Comparison of ENCODE assay signal across 8 cellular contexts in genomic region chr11:115502636-115503082, GRCh38. TPM values are rescaled to one million over a fixed set of nuclear protein-coding genes. Genes with fewer than 3 reads are reported as not detected.
A peak's percentile ranks its signal among the peaks of the same experiment; 100 is the strongest.
DNase-seq lines count a peak whose midpoint lies in the region; ATAC-seq lines count a peak whose summit lies in the region.

No MANE protein-coding gene starts in this region.

- H3K4me3 ChIP-seq in iPS DF 6.9 (ENCODE audit: low read length) (peak overlapping the region; percentile 68; the same call in 1 of the 2 replicates), skeletal muscle tissue (ENCODE audit: low read length in 3 of 3) (peak overlapping the region; percentile 59 to 93 (median 86))

- H3K27ac ChIP-seq in iPS DF 6.9 (ENCODE audit: low read length) (no peak overlapping the region), skeletal muscle tissue (ENCODE audit: low read depth, low read length) (peak overlapping the region; percentile 42)

- peak overlapping the region; percentile 71 to 87 (median 72) for H3K9ac ChIP-seq in skeletal muscle tissue (ENCODE audit: low read depth in 1 of 3, low read length in 3 of 3)

- H3K36me3 ChIP-seq in iPS DF 6.9 (ENCODE audit: control insufficient read depth, insufficient read depth, low read length) (no peaks in the 10 kb centered on the region), skeletal muscle tissue (ENCODE audit: control insufficient read depth in 3 of 3, insufficient read depth in 3 of 3, low read length in 3 of 3) (no peaks in the 10 kb centered on the region)

- H3K9me3 ChIP-seq in iPS DF 6.9 (ENCODE audit: control insufficient read depth, insufficient read depth, low read length) (no peaks in the 10 kb centered on the region), skeletal muscle tissue (ENCODE audit: control insufficient read depth in 3 of 3, low read length in 3 of 3) (no peaks in the 10 kb centered on the region)

- ATAC-seq in GM19025 (IDR thresholded peaks at IDR 0.05; ENCODE audit: low read depth, unreplicated experiment) (peak; percentile 1), HG03135 (IDR thresholded peaks at IDR 0.05; ENCODE audit: unreplicated experiment) (no peak), GM21526 (IDR thresholded peaks at IDR 0.05; ENCODE audit: low FRiP score, unreplicated experiment) (no peak), GM21717 (IDR thresholded peaks at IDR 0.05; ENCODE audit: unreplicated experiment) (no peak)

- peak; percentile 9 for DNase-seq in SK-N-DZ (ENCODE audit: low spot score)
- no peak for DNase-seq in iPS DF 6.9 (ENCODE audit: low read depth, low spot score)
- DNase-seq in SW480 (ENCODE audit: low spot score) = no peak

- H3K4me1 ChIP-seq in iPS DF 6.9 (ENCODE audit: control insufficient read depth, insufficient read depth, low read length) (peaks cover 6% of the 10 kb centered on the region), skeletal muscle tissue (ENCODE audit: control insufficient read depth in 3 of 3, insufficient read depth in 3 of 3, low read length in 3 of 3) (peaks cover 13 to 19% (median 16%) of the 10 kb centered on the region in 3 donors)

- no CpG with 5 or more reads among the region's 30 CpGs for WGBS in iPS DF 6.9 (ENCODE audit: insufficient coverage, insufficient read length)

- peaks cover 22% of the 10 kb centered on the region; the same call in 1 of the 2 replicates for H3K27me3 ChIP-seq in iPS DF 6.9 (ENCODE audit: control insufficient read depth, insufficient read depth, low read length)
- peaks cover 7 to 14% (median 7%) of the 10 kb centered on the region in 3 donors for H3K27me3 ChIP-seq in skeletal muscle tissue (ENCODE audit: control insufficient read depth in 3 of 3, insufficient read depth in 3 of 3, low read length in 3 of 3)

RNA-seq across cellular contexts. Expression of gene CADM1, which starts 1.6 kb away (rescaled TPM):
- 31.7 and 44.5 TPM in 2 replicates for polyA plus RNA-seq in SK-N-DZ (2014; cell fraction: cytosol; rRNA removed)
- 29.0 and 34.1 TPM in 2 replicates for polyA plus RNA-seq in SK-N-DZ (2014; cell fraction: nucleus; rRNA removed)
- 35.0 TPM for total RNA-seq in skeletal muscle tissue
